Comparison of ENCODE assay signal across 9 cellular contexts in the genomic region with DNA sequence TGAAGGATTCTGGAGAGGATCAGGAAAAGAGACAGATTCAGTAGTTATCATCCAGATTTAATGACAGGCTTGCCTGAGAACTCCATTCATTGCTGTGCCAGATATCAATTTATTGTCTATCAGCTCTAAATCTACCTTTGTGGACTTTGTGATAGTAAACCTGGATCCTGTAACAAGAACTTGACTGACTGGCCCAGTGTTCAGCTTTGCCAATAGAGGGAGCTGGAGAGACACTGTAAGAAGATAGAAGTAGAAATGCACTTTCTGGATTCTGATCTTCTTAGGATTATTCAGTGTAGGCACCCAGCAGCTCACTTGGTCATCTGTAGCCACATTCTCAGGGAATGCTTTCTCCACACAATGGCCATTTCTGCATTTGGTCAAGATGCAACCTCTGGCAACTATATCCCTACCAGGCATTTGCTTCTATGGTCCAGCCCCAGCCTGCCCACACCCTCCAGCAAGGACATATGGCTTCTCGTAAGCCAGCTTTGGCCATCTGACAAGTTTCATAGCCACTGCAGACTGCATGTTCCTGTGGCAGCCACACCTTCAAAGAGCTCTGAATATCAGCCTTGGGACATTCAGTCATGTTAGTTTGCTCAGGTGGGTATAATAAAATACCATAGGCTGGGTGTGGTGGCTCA. TPM values are rescaled to one million over a fixed set of nuclear protein-coding genes. Genes with fewer than 3 reads are reported as not detected.
DNase-seq lines count a peak whose midpoint lies in the region; ATAC-seq, FAIRE-seq and TF ChIP-seq lines count a peak whose summit lies in the region.
"Had no signal": no experiment of that assay in that cellular context is flagged by ENCODE, and none has a peak within 500 bp of the region (broad histone marks: within the 10 kb centered on the region; RNA-seq: fewer than 3 reads in every experiment).

No MANE protein-coding gene starts in this region.

- H3K27ac Mint-ChIP-seq in stimulated activated effector memory CD8-positive, alpha-beta T cell treated with anti-CD3 and anti-CD28 coated beads, Interleukin-12 subunit alpha, Interleukin-12 subunit beta, amount 100 ng/mL, for 72 hours, result no peak overlapping the region
- H3K27ac Mint-ChIP-seq: activated naive CD8-positive, alpha-beta T cell; stimulated activated naive CD8-positive, alpha-beta T cell treated with anti-CD3 and anti-CD28 coated beads, Interleukin-15, Interleukin-2, amounts not matched to agents 100 ng/mL and 50 ng/mL, for 24 hours had no signal

- no peaks in the 10 kb centered on the region for H3K36me3 Mint-ChIP-seq in stimulated activated effector memory CD8-positive, alpha-beta T cell treated with anti-CD3 and anti-CD28 coated beads, Interleukin-12 subunit alpha, Interleukin-12 subunit beta, amount 100 ng/mL, for 72 hours
- H3K36me3 Mint-ChIP-seq: activated naive CD8-positive, alpha-beta T cell had no signal

- peak; percentile 95 for TF ChIP-seq CTCF in astrocyte of the spinal cord (IDR thresholded peaks at IDR 0.05; ENCODE audit: low read depth, low read length)

- H3K4me1 Mint-ChIP-seq in stimulated activated effector memory CD8-positive, alpha-beta T cell treated with anti-CD3 and anti-CD28 coated beads, Interleukin-12 subunit alpha, Interleukin-12 subunit beta, amount 100 ng/mL, for 72 hours, result no peaks in the 10 kb centered on the region

- ATAC-seq in GM21447 (IDR thresholded peaks at IDR 0.05; ENCODE audit: unreplicated experiment), result peak; percentile 69
- peak; percentile 76 for ATAC-seq in stimulated activated effector memory CD8-positive, alpha-beta T cell treated with anti-CD3 and anti-CD28 coated beads, Interleukin-12 subunit alpha, Interleukin-12 subunit beta, amount 100 ng/mL, for 72 hours

- in situ Hi-C loops in astrocyte of the spinal cord (cut with HindIII; ENCODE audit: low sequenced_read_pairs), result no loop called here

- no peak for FAIRE-seq in HTR-8/SVneo (lab: Jason Lieb, UNC)
- FAIRE-seq in islet of Langerhans (lab: Jason Lieb, UNC), result peak; percentile 90

- H3K9me3 Mint-ChIP-seq in stimulated activated effector memory CD8-positive, alpha-beta T cell treated with anti-CD3 and anti-CD28 coated beads, Interleukin-12 subunit alpha, Interleukin-12 subunit beta, amount 100 ng/mL, for 72 hours, result no peaks in the 10 kb centered on the region
- H3K9me3 Mint-ChIP-seq: stimulated activated naive CD8-positive, alpha-beta T cell treated with anti-CD3 and anti-CD28 coated beads, Interleukin-15, Interleukin-2, amounts not matched to agents 100 ng/mL and 50 ng/mL, for 24 hours had no signal

- no peak overlapping the region for H3K4me3 Mint-ChIP-seq in stimulated activated effector memory CD8-positive, alpha-beta T cell treated with anti-CD3 and anti-CD28 coated beads, Interleukin-12 subunit alpha, Interleukin-12 subunit beta, amount 100 ng/mL, for 72 hours
- H3K4me3 Mint-ChIP-seq: activated naive CD8-positive, alpha-beta T cell; stimulated activated naive CD8-positive, alpha-beta T cell treated with anti-CD3 and anti-CD28 coated beads, Interleukin-15, Interleukin-2, amounts not matched to agents 100 ng/mL and 50 ng/mL, for 24 hours had no signal

- no peak overlapping the region for H3K4me3 ChIP-seq in astrocyte of the spinal cord (ENCODE audit: low read depth, low read length)

- DNase-seq in GM03348 (ENCODE audit: low spot score), result peak; percentile 68
- peak; percentile 17 for DNase-seq in HTR-8/SVneo (ENCODE audit: insufficient read length, low spot score)
- DNase-seq in RPMI7951 (ENCODE audit: low read depth), result peak; percentile 60
- peak; percentile 76 for DNase-seq in astrocyte of the spinal cord (ENCODE audit: low read depth, low spot score)
- DNase-seq in stimulated activated effector memory CD8-positive, alpha-beta T cell treated with anti-CD3 and anti-CD28 coated beads, Interleukin-12 subunit alpha, Interleukin-12 subunit beta, amount 100 ng/mL, for 72 hours (ENCODE audit: low spot score in 2 of 2), result no peak

RNA-seq across cellular contexts. Expression of a gene that starts 6.1 kb away (rescaled TPM):
- 35.2 and 41.0 TPM in 2 replicates for total RNA-seq in RPMI7951 (2014; rRNA removed; shearing (Covaris generic))

RNA-seq across cellular contexts. Expression of a gene that starts 14.6 kb away (rescaled TPM):
- not detected in 2 replicates for total RNA-seq in RPMI7951 (2014; rRNA removed; shearing (Covaris generic))

RNA-seq across cellular contexts. Expression of a gene that starts 56.0 kb away (rescaled TPM):
- total RNA-seq in RPMI7951 (2014; rRNA removed; shearing (Covaris generic)), result 0.10 and 0.60 TPM in 2 replicates

Comparison
In these comparisons a context has a peak if more than half of its experiments do, and no peak if none do; other contexts are left out.
1. DNase-seq: peak in GM03348 (single experiment), HTR-8/SVneo (single experiment), RPMI7951 (single experiment) and astrocyte of the spinal cord (single experiment); none in stimulated activated effector memory CD8-positive, alpha-beta T cell treated with anti-CD3 and anti-CD28 coated beads, Interleukin-12 subunit alpha, Interleukin-12 subunit beta, amount 100 ng/mL, for 72 hours (0 of 2).